Comparison of ENCODE assay signal across 19 cellular contexts in genomic region chr22:38191746-38192474, GRCh38. TPM values are rescaled to one million over a fixed set of nuclear protein-coding genes. Genes with fewer than 3 reads are reported as not detected.
DNase-seq lines count a peak whose midpoint lies in the region; ATAC-seq and TF ChIP-seq lines count a peak whose summit lies in the region.
"Had no signal": no experiment of that assay in that cellular context is flagged by ENCODE, and none has a peak within 500 bp of the region (broad histone marks: within the 10 kb centered on the region; RNA-seq: fewer than 3 reads in every experiment).

No MANE protein-coding gene starts in this region.

- no peaks in the 10 kb centered on the region for H3K79me2 ChIP-seq in PC-9 (ENCODE audit: low read depth)

- no peaks in the 10 kb centered on the region for H3K9me3 Mint-ChIP-seq in stimulated activated naive CD8-positive, alpha-beta T cell treated with anti-CD3 and anti-CD28 coated beads, Interleukin-15, Interleukin-2, amounts not matched to agents 100 ng/mL and 50 ng/mL, for 24 hours
- peaks cover 11% of the 10 kb centered on the region for H3K9me3 Mint-ChIP-seq in glutamatergic neuron (ENCODE audit: unreplicated experiment)

- H3K36me3 ChIP-seq in PC-9 (ENCODE audit: low read depth), result no peaks in the 10 kb centered on the region
- no peaks in the 10 kb centered on the region for H3K36me3 ChIP-seq in colonic mucosa
- no peaks in the 10 kb centered on the region for H3K36me3 ChIP-seq in mesenchymal stem cell (ENCODE audit: control insufficient read depth in 1 of 2, insufficient read depth in 2 of 2, low read depth in 1 of 2, low read length in 2 of 2)
- H3K36me3 ChIP-seq: tibial nerve had no signal

- no TSS peak for BruUV-seq in PC-9 (replicated peaks; lab: Mats Ljungman, UMichigan)

- CTCF ChIA-PET in PC-9 (lab: Charles Lee), result no interaction called here

- peak overlapping the region in 1 of 2 experiments; percentile 96 for H3K23ac ChIP-seq in mesenchymal stem cell (ENCODE audit: low read length in 2 of 2)

- H3K9me2 ChIP-seq in PC-9 (ENCODE audit: insufficient read depth), result no peaks in the 10 kb centered on the region

- H3K27me3 Mint-ChIP-seq in stimulated activated naive CD8-positive, alpha-beta T cell treated with anti-CD3 and anti-CD28 coated beads, Interleukin-15, Interleukin-2, amounts not matched to agents 100 ng/mL and 50 ng/mL, for 24 hours, result no peaks in the 10 kb centered on the region
- peaks cover 9% of the 10 kb centered on the region for H3K27me3 Mint-ChIP-seq in glutamatergic neuron (ENCODE audit: unreplicated experiment)

- peak overlapping the region; percentile 35 for H2AK5ac ChIP-seq in mesenchymal stem cell (ENCODE audit: low read length, severe bottlenecking)

- H3K4me3 Mint-ChIP-seq in stimulated activated naive CD8-positive, alpha-beta T cell treated with anti-CD3 and anti-CD28 coated beads, Interleukin-15, Interleukin-2, amounts not matched to agents 100 ng/mL and 50 ng/mL, for 24 hours, result no peak overlapping the region
- H3K4me3 Mint-ChIP-seq in glutamatergic neuron (ENCODE audit: unreplicated experiment), result no peak overlapping the region
- H3K4me3 Mint-ChIP-seq: activated naive CD8-positive, alpha-beta T cell; GM23338 had no signal

- H4K91ac ChIP-seq in mesenchymal stem cell (ENCODE audit: low read length), result peak overlapping the region; percentile 8

- H2BK15ac ChIP-seq in mesenchymal stem cell (ENCODE audit: low read depth, poor library complexity, severe bottlenecking), result no peak overlapping the region

- no peak overlapping the region for H3K27ac ChIP-seq in PC-9
- no peak overlapping the region for H3K27ac ChIP-seq in colonic mucosa
- H3K27ac ChIP-seq in mesenchymal stem cell (ENCODE audit: low read length, poor library complexity, severe bottlenecking), result no peak overlapping the region
- H3K27ac ChIP-seq: foreskin keratinocyte, tibial nerve had no signal

- ATAC-seq in GM18519 (IDR thresholded peaks at IDR 0.05; ENCODE audit: low FRiP score, unreplicated experiment), result no peak
- ATAC-seq: foreskin keratinocyte, GM23338, SK-N-SH treated with all-trans-retinoic acid at 6 μM for 48 hours had no signal

- no peaks in the 10 kb centered on the region for H3K79me1 ChIP-seq in mesenchymal stem cell (replicated peaks; ENCODE audit: low read length, poor library complexity, severe bottlenecking)

- H2AFZ ChIP-seq in PC-9, result no peak overlapping the region
- H2AFZ ChIP-seq in mesenchymal stem cell (ENCODE audit: low read depth, low read length), result no peak overlapping the region
- H2AFZ ChIP-seq: GM23338 had no signal

- H3K36me3 Mint-ChIP-seq in stimulated activated naive CD8-positive, alpha-beta T cell treated with anti-CD3 and anti-CD28 coated beads, Interleukin-15, Interleukin-2, amounts not matched to agents 100 ng/mL and 50 ng/mL, for 24 hours (ENCODE audit: low read depth), result no peaks in the 10 kb centered on the region
- no peaks in the 10 kb centered on the region for H3K36me3 Mint-ChIP-seq in glutamatergic neuron (ENCODE audit: unreplicated experiment)
- H3K36me3 Mint-ChIP-seq: activated naive CD8-positive, alpha-beta T cell had no signal

- peak overlapping the region in 1 of 2 donors; percentile 9 for H3K9ac ChIP-seq in colonic mucosa (ENCODE audit: low read depth in 2 of 2, low read length in 2 of 2)
- H3K9ac ChIP-seq in mesenchymal stem cell (ENCODE audit: low read length), result peak overlapping the region; percentile 68

- peaks cover 40% of the 10 kb centered on the region for H3K4me1 ChIP-seq in PC-9 (replicated peaks; ENCODE audit: insufficient read depth)
- no peaks in the 10 kb centered on the region for H3K4me1 ChIP-seq in colonic mucosa
- H3K4me1 ChIP-seq in mesenchymal stem cell (ENCODE audit: control insufficient read depth, insufficient read depth, low read depth, low read length), result peaks cover 8% of the 10 kb centered on the region
- H3K4me1 ChIP-seq: foreskin keratinocyte had no signal

- H3K27ac Mint-ChIP-seq in stimulated activated naive CD8-positive, alpha-beta T cell treated with anti-CD3 and anti-CD28 coated beads, Interleukin-15, Interleukin-2, amounts not matched to agents 100 ng/mL and 50 ng/mL, for 24 hours, result peak overlapping the region; percentile 2
- H3K27ac Mint-ChIP-seq in glutamatergic neuron (ENCODE audit: unreplicated experiment), result no peak overlapping the region
- H3K27ac Mint-ChIP-seq: activated naive CD8-positive, alpha-beta T cell; GM23338 had no signal

- WGBS in mesenchymal stem cell, result 78% methylated on average over 8 of the region's 8 CpGs

- no peaks in the 10 kb centered on the region for H3K9me3 ChIP-seq in PC-9 (ENCODE audit: insufficient read depth, low read depth)
- no peaks in the 10 kb centered on the region for H3K9me3 ChIP-seq in colonic mucosa
- H3K9me3 ChIP-seq in mesenchymal stem cell (ENCODE audit: control insufficient read depth, low read length), result no peaks in the 10 kb centered on the region
- H3K9me3 ChIP-seq: tibial nerve had no signal

- H3F3A ChIP-seq in PC-9 (ENCODE audit: insufficient read depth, low read depth), result peaks cover 25% of the 10 kb centered on the region

- no peak for DNase-seq in PC-9
- DNase-seq in colonic mucosa, result peak; percentile 52
- no peak for DNase-seq in mesenchymal stem cell
- DNase-seq in NCI-H1930 (lab: John Stamatoyannopoulos, UW), result no peak
- DNase-seq in glutamatergic neuron, result no peak
- no peak for DNase-seq in activated CD4-positive, alpha-beta T cell treated with anti-CD3 and anti-CD28 coated beads, Interleukin-2, amount 50 U/mL, for 48 hours
- DNase-seq: COR-L47; dermis blood vessel endothelial cell; foreskin keratinocyte; NCI-H1436 treated with DMSO at 0.1 percent for 48 hours; NCI-H82; stimulated activated CD4-positive, alpha-beta T cell treated with anti-CD3 and anti-CD28 coated beads, Interleukin-15, amount 100 ng/mL, for 24 hours; T1000 had no signal

- TF ChIP-seq CTCF in PC-9 (conservative IDR thresholded peaks at IDR 0.05) (no peak), colonic mucosa (IDR thresholded peaks at IDR 0.05) (no peak), glutamatergic neuron (IDR thresholded peaks at IDR 0.05; ENCODE audit: partially characterized antibody, unreplicated experiment) (no peak)

- POLR2A ChIA-PET in PC-9 (lab: Charles Lee; ENCODE audit: unreplicated experiment), result no interaction called here

- H2BK12ac ChIP-seq in mesenchymal stem cell (ENCODE audit: low read length in 2 of 2), result peak overlapping the region in 1 of 2 experiments; percentile 29

- no peak overlapping the region for H3K4ac ChIP-seq in mesenchymal stem cell (ENCODE audit: low read depth in 1 of 2, low read length in 2 of 2)

- H4K20me1 ChIP-seq in PC-9 (ENCODE audit: insufficient read depth), result no peaks in the 10 kb centered on the region

- H3K14ac ChIP-seq in mesenchymal stem cell (ENCODE audit: low read length in 2 of 2), result no peak overlapping the region

- peaks cover 15% of the 10 kb centered on the region for H3K4me1 Mint-ChIP-seq in stimulated activated naive CD8-positive, alpha-beta T cell treated with anti-CD3 and anti-CD28 coated beads, Interleukin-15, Interleukin-2, amounts not matched to agents 100 ng/mL and 50 ng/mL, for 24 hours (ENCODE audit: low read depth)
- no peaks in the 10 kb centered on the region for H3K4me1 Mint-ChIP-seq in glutamatergic neuron (ENCODE audit: low read depth, unreplicated experiment)
- H3K4me1 Mint-ChIP-seq: GM23338 had no signal

- no peaks in the 10 kb centered on the region for H3K27me3 ChIP-seq in PC-9 (ENCODE audit: insufficient read depth, low read depth)
- no peaks in the 10 kb centered on the region for H3K27me3 ChIP-seq in colonic mucosa
- no peaks in the 10 kb centered on the region for H3K27me3 ChIP-seq in mesenchymal stem cell (ENCODE audit: control insufficient read depth in 1 of 2, insufficient read depth in 1 of 2, low read length in 2 of 2)
- H3K27me3 ChIP-seq: foreskin keratinocyte, tibial nerve had no signal

- no peak overlapping the region for H2BK120ac ChIP-seq in mesenchymal stem cell (ENCODE audit: low read depth, low read length)

- H4K8ac ChIP-seq in mesenchymal stem cell (ENCODE audit: low read length), result peak overlapping the region; percentile 55

- intact Hi-C loops in PC-9 (cut with micrococcal nuclease; ENCODE audit: unreplicated experiment) (no loop called here), colonic mucosa (cut with DNase I) (no loop called here)

- H2BK5ac ChIP-seq in mesenchymal stem cell (ENCODE audit: low read depth, low read length, poor library complexity, severe bottlenecking), result no peak overlapping the region

- H3K4me3 ChIP-seq in PC-9 (no peak overlapping the region), colonic mucosa (no peak overlapping the region), mesenchymal stem cell (ENCODE audit: insufficient read depth in 1 of 2, low read depth in 1 of 2, low read length in 2 of 2) (no peak overlapping the region)
- H3K4me3 ChIP-seq: GM23338, tibial nerve had no signal

- H3K4me2 ChIP-seq in PC-9, result 0 out of 2 replicates have a peak overlapping the region, but pooled peaks have one; percentile 2
- no peak overlapping the region for H3K4me2 ChIP-seq in mesenchymal stem cell (ENCODE audit: low read length, poor library complexity, severe bottlenecking)
- H3K4me2 ChIP-seq: GM23338 had no signal

- peak overlapping the region in 1 of 2 experiments; percentile 56 for H3K18ac ChIP-seq in mesenchymal stem cell (ENCODE audit: low read depth in 1 of 2, low read length in 2 of 2)

RNA-seq across cellular contexts. Expression of gene MAFF, which starts 9.9 kb away (rescaled TPM):
- total RNA-seq in PC-9 (2021) (27.9 and 41.8 TPM in 2 replicates), colonic mucosa (10 to 100 TPM in 1 of 2 donors, 1 to 10 TPM in 1; 5.2 to 41.7 TPM), glutamatergic neuron (ENCODE audit: unreplicated experiment) (1.8 TPM)
- 9.1 TPM for polyA plus RNA-seq in mesenchymal stem cell (2013, experiment 1 of 2)
- 8.8 TPM for polyA plus RNA-seq in mesenchymal stem cell (2013, experiment 2 of 2)

RNA-seq across cellular contexts. Expression of gene PLA2G6, which starts 10.3 kb away (rescaled TPM):
- total RNA-seq in PC-9 (2021) (39.8 and 45.6 TPM in 2 replicates), colonic mucosa (10 to 100 TPM; 24.1 to 38.5 TPM), glutamatergic neuron (ENCODE audit: unreplicated experiment) (42.2 TPM)
- polyA plus RNA-seq in mesenchymal stem cell (2013, experiment 1 of 2), result 3.7 TPM
- 4.4 TPM for polyA plus RNA-seq in mesenchymal stem cell (2013, experiment 2 of 2)
